ENCODE assay signal across 28 cellular contexts in genomic region chr22:45616432-45616831, GRCh38.
"Had no signal": no experiment of that assay in that cellular context is flagged by ENCODE, and none has a peak within 500 bp of the region (broad histone marks: within the 10 kb centered on the region; RNA-seq: fewer than 3 reads in every experiment).

No MANE protein-coding gene starts in this region.

- DNase-seq: stimulated activated CD4-positive, alpha-beta T cell treated with anti-CD3 and anti-CD28 coated beads, Interleukin-2, amount 100 ng/mL, for 48 hours; stimulated activated CD4-positive, alpha-beta T cell treated with anti-CD3 and anti-CD28 coated beads, Interleukin-4, amount 100 ng/mL, for 1 hour; stimulated activated CD4-positive, alpha-beta T cell treated with anti-CD3 and anti-CD28 coated beads, Interleukin-4, amount 100 ng/mL, for 24 hours; stimulated activated CD4-positive, alpha-beta T cell treated with anti-CD3 and anti-CD28 coated beads, Interleukin-4, amount 100 ng/mL, for 4 hours; stimulated activated CD8-positive, alpha-beta memory T cell treated with anti-CD3 and anti-CD28 coated beads, Interleukin-4, amount 100 ng/mL, for 48 hours; stimulated activated naive B cell treated with anti-CD40 and anti-IgM and Interleukin-4, amounts not matched to agents 10 μg/mL and 1 μg/mL and 100 μg/mL, for 72 hours; stimulated activated naive CD4-positive, alpha-beta T cell; stimulated activated naive CD4-positive, alpha-beta T cell treated with Interleukin-2 at 50 U/mL for 16 hours; stimulated activated naive CD8-positive, alpha-beta T cell treated with anti-CD3 and anti-CD28 coated beads, Interleukin-15, amount 100 ng/mL, for 72 hours; stimulated activated naive CD8-positive, alpha-beta T cell treated with anti-CD3 and anti-CD28 coated beads, Interleukin-15, Interleukin-2, amounts not matched to agents 100 U/mL and 50 U/mL, for 24 hours; stomach; substantia nigra; testis; thyroid gland; tibial artery; transverse colon; trophoblast cell; upper lobe of left lung; upper lobe of right lung; uterus had no signal

- H3K9me3 ChIP-seq: suprapubic skin, testis, thoracic aorta, thyroid gland, tibial artery, transverse colon, upper lobe of left lung, upper lobe of right lung, uterus, vagina had no signal

- H3K27ac Mint-ChIP-seq: stimulated activated effector memory CD8-positive, alpha-beta T cell treated with anti-CD3 and anti-CD28 coated beads, Interleukin-12 subunit alpha, Interleukin-12 subunit beta, amount 100 ng/mL, for 72 hours; stimulated activated memory B cell treated with anti-CD40 and anti-IgM and Interleukin-4, amounts not matched to agents 10 μg/mL and 1 μg/mL and 100 μg/mL, for 72 hours; stimulated activated naive B cell treated with anti-CD40 and anti-IgM and Interleukin-4, amounts not matched to agents 10 μg/mL and 1 μg/mL and 100 μg/mL, for 72 hours; stimulated activated naive CD8-positive, alpha-beta T cell treated with anti-CD3 and anti-CD28 coated beads, Interleukin-15, Interleukin-2, amounts not matched to agents 100 ng/mL and 50 ng/mL, for 24 hours; type B pancreatic cell had no signal

- ATAC-seq: stimulated activated effector memory CD8-positive, alpha-beta T cell treated with anti-CD3 and anti-CD28 coated beads, Interleukin-12 subunit alpha, Interleukin-12 subunit beta, amount 100 ng/mL, for 72 hours; stimulated activated memory B cell treated with anti-CD40 and anti-IgM and Interleukin-4, amounts not matched to agents 10 μg/mL and 1 μg/mL and 100 μg/mL, for 72 hours; stimulated activated naive B cell treated with anti-CD40 and anti-IgM and Interleukin-4, amounts not matched to agents 10 μg/mL and 1 μg/mL and 100 μg/mL, for 72 hours; stimulated activated naive CD8-positive, alpha-beta T cell treated with anti-CD3 and anti-CD28 coated beads, Interleukin-15, amount 100 ng/mL, for 72 hours; stimulated activated naive CD8-positive, alpha-beta T cell treated with anti-CD3 and anti-CD28 coated beads, Interleukin-15, Interleukin-2, amounts not matched to agents 100 U/mL and 50 U/mL, for 24 hours; upper lobe of right lung had no signal

- H3K4me3 ChIP-seq: stomach, suprapubic skin, testis, thoracic aorta, thyroid gland, tibial artery, tibial nerve, transverse colon, upper lobe of left lung, upper lobe of right lung, uterus, vagina had no signal

- H3K4me1 Mint-ChIP-seq: stimulated activated memory B cell treated with anti-CD40 and anti-IgM and Interleukin-4, amounts not matched to agents 10 μg/mL and 1 μg/mL and 100 μg/mL, for 72 hours had no signal

- H3K36me3 ChIP-seq: stomach, suprapubic skin, thoracic aorta, thyroid gland, tibial artery, tibial nerve, transverse colon, upper lobe of left lung, upper lobe of right lung, uterus, vagina had no signal

- H3K4me3 Mint-ChIP-seq: stimulated activated effector memory CD8-positive, alpha-beta T cell treated with anti-CD3 and anti-CD28 coated beads, Interleukin-12 subunit alpha, Interleukin-12 subunit beta, amount 100 ng/mL, for 72 hours; stimulated activated memory B cell treated with anti-CD40 and anti-IgM and Interleukin-4, amounts not matched to agents 10 μg/mL and 1 μg/mL and 100 μg/mL, for 72 hours; stimulated activated naive B cell treated with anti-CD40 and anti-IgM and Interleukin-4, amounts not matched to agents 10 μg/mL and 1 μg/mL and 100 μg/mL, for 72 hours; stimulated activated naive CD8-positive, alpha-beta T cell treated with anti-CD3 and anti-CD28 coated beads, Interleukin-15, amount 100 ng/mL, for 72 hours; stimulated activated naive CD8-positive, alpha-beta T cell treated with anti-CD3 and anti-CD28 coated beads, Interleukin-15, Interleukin-2, amounts not matched to agents 100 ng/mL and 50 ng/mL, for 24 hours; type B pancreatic cell had no signal

- H3K36me3 Mint-ChIP-seq: stimulated activated memory B cell treated with anti-CD40 and anti-IgM and Interleukin-4, amounts not matched to agents 10 μg/mL and 1 μg/mL and 100 μg/mL, for 72 hours; stimulated activated naive B cell treated with anti-CD40 and anti-IgM and Interleukin-4, amounts not matched to agents 10 μg/mL and 1 μg/mL and 100 μg/mL, for 72 hours; type B pancreatic cell had no signal

- H3K4me1 ChIP-seq: stomach, testis, transverse colon, upper lobe of right lung, uterus had no signal

- H3K27ac ChIP-seq: stomach, suprapubic skin, testis, thoracic aorta, thyroid gland, tibial artery, tibial nerve, transverse colon, upper lobe of left lung, upper lobe of right lung, uterus, vagina had no signal

- H3K27me3 ChIP-seq: stomach, suprapubic skin, testis, thyroid gland, tibial nerve, transverse colon, upper lobe of left lung, upper lobe of right lung, uterus, vagina had no signal

- H3K9me3 Mint-ChIP-seq: stimulated activated effector memory CD8-positive, alpha-beta T cell treated with anti-CD3 and anti-CD28 coated beads, Interleukin-12 subunit alpha, Interleukin-12 subunit beta, amount 100 ng/mL, for 72 hours; stimulated activated naive CD8-positive, alpha-beta T cell treated with anti-CD3 and anti-CD28 coated beads, Interleukin-15, amount 100 ng/mL, for 72 hours; stimulated activated naive CD8-positive, alpha-beta T cell treated with anti-CD3 and anti-CD28 coated beads, Interleukin-15, Interleukin-2, amounts not matched to agents 100 ng/mL and 50 ng/mL, for 24 hours; type B pancreatic cell had no signal

- H3K27me3 Mint-ChIP-seq: stimulated activated naive CD8-positive, alpha-beta T cell treated with anti-CD3 and anti-CD28 coated beads, Interleukin-15, amount 100 ng/mL, for 72 hours had no signal
